Comparison of ENCODE assay signal across 12 cellular contexts in genomic region chr17:2571523-2572303, GRCh38. TPM values are rescaled to one million over a fixed set of nuclear protein-coding genes. Genes with fewer than 3 reads are reported as not detected.
DNase-seq lines count a peak whose midpoint lies in the region; ATAC-seq, FAIRE-seq and TF ChIP-seq lines count a peak whose summit lies in the region.
"Had no signal": no experiment of that assay in that cellular context is flagged by ENCODE, and none has a peak within 500 bp of the region (broad histone marks: within the 10 kb centered on the region; RNA-seq: fewer than 3 reads in every experiment).

No MANE protein-coding gene starts in this region.

- no peak for TF ChIP-seq RAD21 in GM12878 (IDR thresholded peaks at IDR 0.05; ENCODE audit: insufficient read depth, low read depth, low read length)

- TF ChIP-seq EP300 in GM12878 (IDR thresholded peaks at IDR 0.05; ENCODE audit: borderline replicate concordance in 1 of 2, control insufficient read depth in 1 of 2, low read depth in 2 of 2, low read length in 2 of 2), result no peak

- no peaks in the 10 kb centered on the region for H4K20me1 ChIP-seq in GM12878 (ENCODE audit: control insufficient read depth, insufficient read depth)

- H3K79me2 ChIP-seq in GM12878 (ENCODE audit: control insufficient read depth, insufficient read depth, low read length), result no peaks in the 10 kb centered on the region

- H3K27me3 ChIP-seq in GM12878 (replicated peaks in 1 of 2; ENCODE audit: control insufficient read depth in 2 of 2, insufficient read depth in 2 of 2, low read length in 1 of 2) (no peaks in the 10 kb centered on the region), right atrium auricular region (no peaks in the 10 kb centered on the region)
- H3K27me3 ChIP-seq: heart left ventricle, pancreas had no signal

- TF ChIP-seq CTCF in GM12865 (IDR thresholded peaks at IDR 0.05; ENCODE audit: insufficient read depth, low read depth, low read length, missing control alignments) (no peak), GM12878 (IDR thresholded peaks at IDR 0.05 in 2 of 3, conservative IDR thresholded peaks at IDR 0.05 in 1 of 3; ENCODE audit: control insufficient read depth in 2 of 3, extremely low read depth in 1 of 3, insufficient read depth in 1 of 3, low read depth in 3 of 3, low read length in 3 of 3) (no peak), right atrium auricular region (IDR thresholded peaks at IDR 0.05) (no peak)

- WGBS in GM12878 (ENCODE audit: insufficient coverage, insufficient replicate concordance, low lambda C conversion rate, missing lambda C conversion rate), result under 1% methylated on average over 4 of the region's 4 CpGs

- BruUV-seq in GM12878 (replicated peaks; lab: Mats Ljungman, UMichigan), result no TSS peak

- SMC1A ChIA-PET in GM12878 (lab: Charles Lee; ENCODE audit: uncharacterized antibody, unreplicated experiment), result interaction anchor here (1.2 to 1.8 kb wide), 4 partner anchors 25 to 60 kb away, joined by 4 to 5 read pairs (median 4); partner anchors contain the start of gene METTL16

- RAD21 ChIA-PET in GM12878 (lab: Charles Lee; ENCODE audit: unreplicated experiment), result interaction anchor here (0.6 kb wide), 1 partner anchor 1191 kb away, joined by 3 read pairs; no protein-coding TSS in a partner anchor

- POLR2A ChIA-PET in GM12878 (lab: Charles Lee), result no interaction called here

- peak; percentile 88 for FAIRE-seq in GM12878 (lab: Jason Lieb, UNC)
- FAIRE-seq: pancreas had no signal

- no peaks in the 10 kb centered on the region for H3K36me3 ChIP-seq in GM12878 (ENCODE audit: control insufficient read depth in 2 of 2, insufficient read depth in 2 of 2, low read length in 1 of 2)
- no peaks in the 10 kb centered on the region for H3K36me3 ChIP-seq in right atrium auricular region
- H3K36me3 ChIP-seq: heart left ventricle, pancreas had no signal

- ATAC-seq in GM19395 (IDR thresholded peaks at IDR 0.05; ENCODE audit: unreplicated experiment) (peak; percentile 87), HG03025 (IDR thresholded peaks at IDR 0.05; ENCODE audit: low FRiP score, unreplicated experiment) (peak; percentile 64), GM12878 (peak; percentile 98)
- ATAC-seq: heart left ventricle had no signal

- peak overlapping the region; percentile 46 for H3K4me2 ChIP-seq in GM12878 (ENCODE audit: control insufficient read depth, insufficient read depth)

- H3K27ac ChIP-seq in GM12878 (ENCODE audit: control insufficient read depth, insufficient read depth), result peak overlapping the region; percentile 43
- no peak overlapping the region for H3K27ac ChIP-seq in right atrium auricular region
- H3K27ac ChIP-seq: heart left ventricle, pancreas had no signal

- in situ Hi-C loops in GM12878 (cut with MboI), result no loop called here

- CTCF ChIA-PET in GM12878 (lab: Yijun Ruan, JAX), result interaction anchor here (0.9 to 1.7 kb wide), 2 partner anchors 24 to 156 kb away, joined by 3 read pairs; no protein-coding TSS in a partner anchor

- peak; percentile 65 for DNase-seq in GM12865 (ENCODE audit: low read depth)
- DNase-seq in GM12878 (ENCODE audit: low read depth, low spot score), result peak; percentile 61
- DNase-seq in stimulated activated CD4-positive, alpha-beta T cell treated with anti-CD3 and anti-CD28 coated beads, Interleukin-2, amount 100 ng/mL, for 48 hours, result no peak
- DNase-seq in NCI-H345 (lab: John Stamatoyannopoulos, UW), result no peak
- no peak for DNase-seq in right atrium auricular region (ENCODE audit: low spot score)
- no peak for DNase-seq in NCI-H748 (lab: John Stamatoyannopoulos, UW; ENCODE audit: unreplicated experiment)
- DNase-seq: H9, heart left ventricle, NCI-H1092 treated with DMSO at 0.1 percent for 48 hours, pancreas had no signal

- intact Hi-C loops in GM12878 (cut with micrococcal nuclease; ENCODE audit: unreplicated experiment), result loop anchor here (2.0 kb wide), 1 partner anchor 61 kb away; the partner anchor contains the start of gene METTL16

- TF ChIP-seq POLR2A in GM12878 (IDR thresholded peaks at IDR 0.05; ENCODE audit: low read depth, low read length), result no peak

- 0 out of 2 replicates have a peak overlapping the region, but pooled peaks have one; percentile 13 for H3K9ac ChIP-seq in GM12878 (ENCODE audit: control insufficient read depth, insufficient read depth, low read length)

- H2AFZ ChIP-seq in GM12878 (ENCODE audit: control insufficient read depth, low read depth, low read length), result peak overlapping the region; percentile 63

- H3K9me3 ChIP-seq in GM12878 (replicated peaks; ENCODE audit: control insufficient read depth, insufficient read depth, low read length) (no peaks in the 10 kb centered on the region), right atrium auricular region (no peaks in the 10 kb centered on the region)
- H3K9me3 ChIP-seq: heart left ventricle, pancreas had no signal

- H3K4me3 ChIP-seq in GM12865 (ENCODE audit: low read depth, low read length) (peak overlapping the region; percentile 45), GM12878 (peak overlapping the region; percentile 35), right atrium auricular region (no peak overlapping the region)
- H3K4me3 ChIP-seq: heart left ventricle, pancreas had no signal

- peaks cover 5% of the 10 kb centered on the region for H3K4me1 ChIP-seq in GM12878 (ENCODE audit: control insufficient read depth, insufficient read depth, low read length)
- H3K4me1 ChIP-seq in right atrium auricular region, result no peaks in the 10 kb centered on the region
- H3K4me1 ChIP-seq: heart left ventricle had no signal

TF ChIP-seq in GM12878, 131 proteins besides CTCF, POLR2A, EP300 and RAD21 (continues in another document):
- TF ChIP-seq MYB (IDR thresholded peaks at IDR 0.05; ENCODE audit: borderline replicate concordance, low read depth, low read length) (no peak), CBX5 (IDR thresholded peaks at IDR 0.05; ENCODE audit: low read depth) (no peak), KLF5 (IDR thresholded peaks at IDR 0.05; ENCODE audit: partially characterized antibody) (no peak), BMI1 (IDR thresholded peaks at IDR 0.05; ENCODE audit: borderline replicate concordance) (no peak), CHD2 (IDR thresholded peaks at IDR 0.05; ENCODE audit: borderline replicate concordance, low read depth, low read length) (no peak), FOXM1 (IDR thresholded peaks at IDR 0.05; ENCODE audit: low read depth, low read length) (no peak), MXI1 (IDR thresholded peaks at IDR 0.05; ENCODE audit: low read depth, low read length) (0 out of 2 replicates have a peak, but pooled peaks have one; percentile 18), EZH2 (IDR thresholded peaks at IDR 0.05; ENCODE audit: borderline replicate concordance, control insufficient read depth, low read depth, low read length) (no peak)
- TF ChIP-seq, protein P1, sequence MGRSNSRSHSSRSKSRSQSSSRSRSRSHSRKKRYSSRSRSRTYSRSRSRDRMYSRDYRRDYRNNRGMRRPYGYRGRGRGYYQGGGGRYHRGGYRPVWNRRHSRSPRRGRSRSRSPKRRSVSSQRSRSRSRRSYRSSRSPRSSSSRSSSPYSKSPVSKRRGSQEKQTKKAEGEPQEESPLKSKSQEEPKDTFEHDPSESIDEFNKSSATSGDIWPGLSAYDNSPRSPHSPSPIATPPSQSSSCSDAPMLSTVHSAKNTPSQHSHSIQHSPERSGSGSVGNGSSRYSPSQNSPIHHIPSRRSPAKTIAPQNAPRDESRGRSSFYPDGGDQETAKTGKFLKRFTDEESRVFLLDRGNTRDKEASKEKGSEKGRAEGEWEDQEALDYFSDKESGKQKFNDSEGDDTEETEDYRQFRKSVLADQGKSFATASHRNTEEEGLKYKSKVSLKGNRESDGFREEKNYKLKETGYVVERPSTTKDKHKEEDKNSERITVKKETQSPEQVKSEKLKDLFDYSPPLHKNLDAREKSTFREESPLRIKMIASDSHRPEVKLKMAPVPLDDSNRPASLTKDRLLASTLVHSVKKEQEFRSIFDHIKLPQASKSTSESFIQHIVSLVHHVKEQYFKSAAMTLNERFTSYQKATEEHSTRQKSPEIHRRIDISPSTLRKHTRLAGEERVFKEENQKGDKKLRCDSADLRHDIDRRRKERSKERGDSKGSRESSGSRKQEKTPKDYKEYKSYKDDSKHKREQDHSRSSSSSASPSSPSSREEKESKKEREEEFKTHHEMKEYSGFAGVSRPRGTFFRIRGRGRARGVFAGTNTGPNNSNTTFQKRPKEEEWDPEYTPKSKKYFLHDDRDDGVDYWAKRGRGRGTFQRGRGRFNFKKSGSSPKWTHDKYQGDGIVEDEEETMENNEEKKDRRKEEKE (IDR thresholded peaks at IDR 0.05), result no peak
- TF ChIP-seq, protein P2, sequence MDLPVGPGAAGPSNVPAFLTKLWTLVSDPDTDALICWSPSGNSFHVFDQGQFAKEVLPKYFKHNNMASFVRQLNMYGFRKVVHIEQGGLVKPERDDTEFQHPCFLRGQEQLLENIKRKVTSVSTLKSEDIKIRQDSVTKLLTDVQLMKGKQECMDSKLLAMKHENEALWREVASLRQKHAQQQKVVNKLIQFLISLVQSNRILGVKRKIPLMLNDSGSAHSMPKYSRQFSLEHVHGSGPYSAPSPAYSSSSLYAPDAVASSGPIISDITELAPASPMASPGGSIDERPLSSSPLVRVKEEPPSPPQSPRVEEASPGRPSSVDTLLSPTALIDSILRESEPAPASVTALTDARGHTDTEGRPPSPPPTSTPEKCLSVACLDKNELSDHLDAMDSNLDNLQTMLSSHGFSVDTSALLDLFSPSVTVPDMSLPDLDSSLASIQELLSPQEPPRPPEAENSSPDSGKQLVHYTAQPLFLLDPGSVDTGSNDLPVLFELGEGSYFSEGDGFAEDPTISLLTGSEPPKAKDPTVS (IDR thresholded peaks at IDR 0.05; ENCODE audit: low read depth, low read length), result peak; percentile 22; the same call in 1 of the 2 replicates

RNA-seq across cellular contexts. Expression of gene PAFAH1B1, which starts 21.7 kb away (rescaled TPM):
- total RNA-seq in GM12878 (2013; cell fraction: nucleolus; rRNA removed), result 307 and 312 TPM in 2 replicates
- total RNA-seq in GM12878 (2014; rRNA removed) (28.9 and 30.1 TPM in 2 replicates), GM12878 (2014; rRNA removed; fragmentation: Illumina TruSeq; extraction: Trizol) (64.1 and 66.1 TPM in 2 replicates), GM12878 (2021) (94.4 and 96.8 TPM in 2 replicates), right atrium auricular region (10 to 100 TPM; 55.4 to 71.6 TPM)
- 74.9 TPM for polyA plus RNA-seq in GM12878 (2011; ENCODE audit: low read depth)
- polyA plus RNA-seq in GM12878 (2011; rRNA removed) (107 and 117 TPM in 2 replicates), GM12878 (2014; fragmentation: Illumina TruSeq; extraction: Trizol) (61.2 and 87.3 TPM in 2 replicates), GM12878 (2014; fragmentation: Nextera tagmentation; extraction: Ambion mirVana) (10 to 100 TPM; 32.6 to 41.0 TPM), GM12878 (2014; rRNA removed) (47.6 and 48.8 TPM in 2 replicates), GM12878 (2016; fragmentation: Nextera tagmentation; extraction: Ambion mirVana) (10 to 100 TPM; 47.9 to 49.4 TPM)
- polyA plus RNA-seq in GM12878 (2011; cell fraction: cytosol; rRNA removed), result 43.3 and 60.4 TPM in 2 replicates
- 75.1 and 78.2 TPM in 2 replicates for polyA plus RNA-seq in GM12878 (2011; cell fraction: nucleus; rRNA removed)
- 87.4 and 107 TPM in 2 replicates for polyA plus RNA-seq in GM12878 (2012)
- 43.1 and 89.2 TPM in 2 replicates for polyA minus RNA-seq in GM12878 (2011; rRNA and poly(A)+ RNA removed)
- polyA minus RNA-seq in GM12878 (2011; cell fraction: cytosol; rRNA and poly(A)+ RNA removed), result 34.1 and 43.7 TPM in 2 replicates
- polyA minus RNA-seq in GM12878 (2011; cell fraction: nucleus; rRNA and poly(A)+ RNA removed), result 19.5 and 24.9 TPM in 2 replicates

Comparison
In these comparisons a context has a peak if more than half of its experiments do, and no peak if none do; other contexts are left out.
1. DNase-seq: peak in GM12865 (single experiment) and GM12878 (single experiment); none in stimulated activated CD4-positive, alpha-beta T cell treated with anti-CD3 and anti-CD28 coated beads, Interleukin-2, amount 100 ng/mL, for 48 hours (0 of 2), NCI-H345 (single experiment), right atrium auricular region (single experiment) and NCI-H748 (single experiment).
2. H3K4me3 ChIP-seq: peak in GM12865 (single experiment) and GM12878 (single experiment); none in right atrium auricular region (0 of 2).
3. Peak in every context shown above with its lines, with median percentiles within 50 percentile points of each other: ATAC-seq.